25 cellular contexts compared by ENCODE assay signal in the genomic region with DNA sequence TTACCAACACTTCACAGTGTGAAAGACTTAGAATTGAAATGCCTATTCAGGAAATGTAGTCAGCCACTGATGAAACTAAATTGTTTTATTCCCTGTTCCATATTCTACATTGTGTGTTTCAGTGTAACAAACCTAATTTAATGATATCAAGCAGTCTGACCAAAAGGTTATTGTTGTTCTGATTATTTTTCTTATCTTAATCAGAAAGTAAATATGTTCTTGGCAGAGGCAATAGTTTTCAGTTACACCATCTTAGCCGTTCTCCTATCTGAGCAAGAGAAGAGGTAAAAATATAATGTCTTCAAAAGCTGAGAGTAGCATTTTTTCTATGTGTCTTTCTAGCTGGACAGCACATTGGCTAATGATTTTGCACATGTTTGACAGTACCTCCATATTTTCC. TPM values are rescaled to one million over a fixed set of nuclear protein-coding genes. Genes with fewer than 3 reads are reported as not detected.
DNase-seq lines count a peak whose midpoint lies in the region; ATAC-seq and TF ChIP-seq lines count a peak whose summit lies in the region.
"Had no signal": no experiment of that assay in that cellular context is flagged by ENCODE, and none has a peak within 500 bp of the region (broad histone marks: within the 10 kb centered on the region; RNA-seq: fewer than 3 reads in every experiment).

No MANE protein-coding gene starts in this region.

- H3K4me3 ChIP-seq in LNCaP clone FGC (ENCODE audit: low read depth, low read length) = no peak overlapping the region
- no peak overlapping the region for H3K4me3 ChIP-seq in liver (ENCODE audit: low read depth in 1 of 3, low read length in 3 of 3)
- no peak overlapping the region for H3K4me3 ChIP-seq in gastrocnemius medialis
- H3K4me3 ChIP-seq in A673 (ENCODE audit: low read depth, low read length, poor library complexity, severe bottlenecking) = no peak overlapping the region
- H3K4me3 ChIP-seq: BLaER1, GM23338 had no signal

- TF ChIP-seq POLR2A in gastrocnemius medialis (IDR thresholded peaks at IDR 0.05) = no peak

- in situ Hi-C loops in gastrocnemius medialis (cut with MboI; ENCODE audit: low sequenced_read_pairs in 4 of 4) = loop anchor here in 1 of 4 donors (25.0 kb wide), 1 partner anchor 404 kb away; no protein-coding TSS in a partner anchor

- H3K9me3 Mint-ChIP-seq in CD4-positive, alpha-beta T cell = no peaks in the 10 kb centered on the region
- H3K9me3 Mint-ChIP-seq: CD14-positive monocyte; CD4-positive, alpha-beta memory T cell; GM23338; H9 had no signal

- no peak for TF ChIP-seq CTCF in 22Rv1 (IDR thresholded peaks at IDR 0.05)
- TF ChIP-seq CTCF in LNCaP clone FGC (IDR thresholded peaks at IDR 0.05; ENCODE audit: control insufficient read depth, extremely low read depth, insufficient read depth) = no peak
- TF ChIP-seq CTCF in liver (IDR thresholded peaks at IDR 0.05; ENCODE audit: low read depth, low read length, missing input control) = no peak
- TF ChIP-seq CTCF in CD4-positive, alpha-beta T cell (IDR thresholded peaks at IDR 0.05) = no peak
- TF ChIP-seq CTCF in gastrocnemius medialis (IDR thresholded peaks at IDR 0.05 in 4 of 5, conservative IDR thresholded peaks at IDR 0.05 in 1 of 5) = no peak
- no peak for TF ChIP-seq CTCF in A673 (conservative IDR thresholded peaks at IDR 0.05; ENCODE audit: low read depth, low read length)

- peak overlapping the region; percentile 36 for H3K27ac ChIP-seq in 22Rv1
- H3K27ac ChIP-seq in liver (ENCODE audit: low read depth in 1 of 2, low read length in 2 of 2) = peak overlapping the region; percentile 48 to 54
- no peak overlapping the region for H3K27ac ChIP-seq in CD4-positive, alpha-beta T cell (ENCODE audit: low read depth, low read length)
- H3K27ac ChIP-seq in gastrocnemius medialis = no peak overlapping the region
- H3K27ac ChIP-seq in A673 (ENCODE audit: low read depth, low read length, poor library complexity, severe bottlenecking) = no peak overlapping the region
- H3K27ac ChIP-seq: BLaER1 had no signal

- peaks cover 43% of the 10 kb centered on the region for H3K36me3 Mint-ChIP-seq in CD4-positive, alpha-beta T cell (ENCODE audit: low read depth)

- no peak overlapping the region for H3K9ac ChIP-seq in liver (ENCODE audit: low read depth in 1 of 2, low read length in 2 of 2)
- H3K9ac ChIP-seq: BLaER1 had no signal

- no peaks in the 10 kb centered on the region for H3K4me1 Mint-ChIP-seq in CD4-positive, alpha-beta T cell (ENCODE audit: low read depth)
- H3K4me1 Mint-ChIP-seq: B cell; CD4-positive, alpha-beta memory T cell; GM23338; H9 had no signal

- POLR2A ChIA-PET in CD4-positive, alpha-beta T cell (lab: Charles Lee) = interaction anchor here (0.5 kb wide), 1 partner anchor 17 kb away, joined by 4 read pairs; no protein-coding TSS in a partner anchor
- POLR2A ChIA-PET in A673 (lab: Charles Lee; ENCODE audit: low non-redundant PET) = no interaction called here

- H3K27me3 ChIP-seq in liver (ENCODE audit: control insufficient read depth in 4 of 4, insufficient read depth in 4 of 4, low read length in 3 of 4) (no peaks in the 10 kb centered on the region), gastrocnemius medialis (no peaks in the 10 kb centered on the region), A673 (replicated peaks; ENCODE audit: insufficient read depth, low read depth, low read length, poor library complexity) (no peaks in the 10 kb centered on the region)
- no peaks in the 10 kb centered on the region for H3K27me3 ChIP-seq in CD4-positive, alpha-beta T cell (ENCODE audit: control insufficient read depth, insufficient read depth, low read length)
- H3K27me3 ChIP-seq: BLaER1 had no signal

- no TSS peak for BruUV-seq in A673 (replicated peaks; lab: Mats Ljungman, UMichigan)

- peaks cover 2 to 21% (median 16%) of the 10 kb centered on the region in 4 donors for H3K36me3 ChIP-seq in liver (ENCODE audit: control insufficient read depth in 4 of 4, insufficient read depth in 3 of 4, low read depth in 1 of 4, low read length in 3 of 4)
- peaks cover 0 to 51% of the 10 kb centered on the region in 2 donors for H3K36me3 ChIP-seq in gastrocnemius medialis
- H3K36me3 ChIP-seq in A673 (ENCODE audit: insufficient read depth, low read length, poor library complexity, severe bottlenecking) = peaks cover 27% of the 10 kb centered on the region

- H3K4me1 ChIP-seq in liver (ENCODE audit: control insufficient read depth in 4 of 4, insufficient read depth in 4 of 4, low read length in 3 of 4) (peaks cover 1 to 44% (median 30%) of the 10 kb centered on the region in 4 donors), gastrocnemius medialis (no peaks in the 10 kb centered on the region), A673 (ENCODE audit: insufficient read depth, low read length, poor library complexity, severe bottlenecking) (no peaks in the 10 kb centered on the region)
- H3K4me1 ChIP-seq: BLaER1 had no signal

- H3K9me3 ChIP-seq in liver (ENCODE audit: control insufficient read depth in 4 of 4, low read length in 3 of 4) = no peaks in the 10 kb centered on the region
- H3K9me3 ChIP-seq in CD4-positive, alpha-beta T cell (ENCODE audit: control insufficient read depth, low read length) = no peaks in the 10 kb centered on the region
- no peaks in the 10 kb centered on the region for H3K9me3 ChIP-seq in gastrocnemius medialis
- no peaks in the 10 kb centered on the region for H3K9me3 ChIP-seq in A673 (ENCODE audit: low read depth, low read length, poor library complexity, severe bottlenecking)
- H3K9me3 ChIP-seq: BLaER1 had no signal

- intact Hi-C loops in left colon (cut with DNase I, micrococcal nuclease) = no loop called here
- intact Hi-C loops in CD4-positive, alpha-beta T cell (cut with DNase I, micrococcal nuclease) = no loop called here
- intact Hi-C loops in gastrocnemius medialis (cut with DNase I; ENCODE audit: low total_unique reads) = no loop called here
- intact Hi-C loops in A673 (cut with micrococcal nuclease; ENCODE audit: unreplicated experiment) = no loop called here

- WGBS in liver = 32% methylated on average over 1 of the region's 1 CpG

- peak in 1 of 2 donors; percentile 7 for TF ChIP-seq RAD21 in liver (IDR thresholded peaks at IDR 0.05)

- H3K27ac Mint-ChIP-seq in CD4-positive, alpha-beta T cell = no peak overlapping the region
- H3K27ac Mint-ChIP-seq: B cell; CD4-positive, alpha-beta memory T cell; GM23338; H9 had no signal

- H3K4me3 Mint-ChIP-seq in CD4-positive, alpha-beta T cell = no peak overlapping the region
- H3K4me3 Mint-ChIP-seq: B cell; CD14-positive monocyte; CD4-positive, alpha-beta memory T cell; GM23338; H9 had no signal

- peak; percentile 26 for ATAC-seq in left colon
- no peak for ATAC-seq in CD4-positive, alpha-beta T cell (ENCODE audit: poor library complexity)
- ATAC-seq in gastrocnemius medialis = no peak
- ATAC-seq: GM23338, HCT116 had no signal

- no peaks in the 10 kb centered on the region for H3K27me3 Mint-ChIP-seq in CD4-positive, alpha-beta T cell
- H3K27me3 Mint-ChIP-seq: B cell; CD4-positive, alpha-beta memory T cell had no signal

- DNase-seq in LNCaP clone FGC (ENCODE audit: low read depth) = peak; percentile 62
- no peak for DNase-seq in left colon
- DNase-seq in NCI-H128 (lab: John Stamatoyannopoulos, UW; ENCODE audit: unreplicated experiment) = no peak
- no peak for DNase-seq in CD4-positive, alpha-beta T cell
- no peak for DNase-seq in gastrocnemius medialis
- no peak for DNase-seq in A673 (ENCODE audit: low spot score)
- DNase-seq: Calu3; CD4-positive, alpha-beta memory T cell; COR-L47; DMS53; DMS79 treated with DMSO at 0.1 percent for 48 hours; GF-D8; H9 had no signal

- CTCF ChIA-PET in CD4-positive, alpha-beta T cell (lab: Charles Lee) = no interaction called here
- CTCF ChIA-PET in A673 (lab: Charles Lee) = no interaction called here

TF ChIP-seq in liver, 16 proteins besides CTCF, POLR2A, EP300 and RAD21 (continues in another document):
- TF ChIP-seq FOXA1 (IDR thresholded peaks at IDR 0.05) (peak; percentile 89), NR2F2 (IDR thresholded peaks at IDR 0.05) (no peak), HNF4A (conservative IDR thresholded peaks at IDR 0.05) (peak; percentile 50 to 56)

RNA-seq across cellular contexts. Expression of a gene that starts 17.1 kb away (rescaled TPM):
- total RNA-seq in left colon (10 to 100 TPM; 23.6 to 25.6 TPM), liver (10 to 100 TPM; 12.5 to 16.7 TPM), gastrocnemius medialis (10 to 100 TPM; 16.7 to 34.0 (median 28.3) TPM), A673 (2021) (17.9 and 25.4 TPM in 2 replicates)
- polyA plus RNA-seq in liver = 10 to 100 TPM; 25.9 to 38.9 TPM
- 10 to 100 TPM; 15.8 to 18.0 TPM for total RNA-seq in CD4-positive, alpha-beta T cell

RNA-seq across cellular contexts. Expression of a gene that starts 17.2 kb away (rescaled TPM):
- total RNA-seq in left colon (10 to 100 TPM; 12.0 to 13.6 TPM), liver (10 to 100 TPM; 11.6 to 11.9 TPM), gastrocnemius medialis (10 to 100 TPM; 14.0 to 19.6 (median 16.4) TPM), A673 (2021) (54.4 and 59.8 TPM in 2 replicates)
- polyA plus RNA-seq in liver = 1 to 10 TPM; 5.0 to 9.3 TPM
- 10 to 100 TPM; 23.4 to 25.5 TPM for total RNA-seq in CD4-positive, alpha-beta T cell

RNA-seq across cellular contexts. Expression of a gene that starts 36.9 kb away (rescaled TPM):
- total RNA-seq in left colon = 10 to 100 TPM; 34.5 to 55.8 TPM
- total RNA-seq in liver = 10 to 100 TPM; 26.6 to 96.2 TPM
- polyA plus RNA-seq in liver = 10 to 100 TPM; 40.1 to 49.8 TPM
- 10 to 100 TPM; 12.1 to 12.3 TPM for total RNA-seq in CD4-positive, alpha-beta T cell
- 1 to 10 TPM; 2.9 to 5.6 (median 4.3) TPM for total RNA-seq in gastrocnemius medialis
- total RNA-seq in A673 (2021) = 31.9 and 32.7 TPM in 2 replicates

RNA-seq across cellular contexts. Expression of a gene that starts 37.2 kb away (rescaled TPM):
- total RNA-seq in left colon (10 to 100 TPM; 23.5 to 25.0 TPM), liver (10 to 100 TPM; 16.8 to 18.2 TPM), gastrocnemius medialis (10 to 100 TPM; 13.3 to 17.5 (median 14.5) TPM), A673 (2021) (22.0 and 23.5 TPM in 2 replicates)
- polyA plus RNA-seq in liver = 1 to 10 TPM; 6.2 to 9.1 TPM
- 10 to 100 TPM; 11.9 to 14.2 TPM for total RNA-seq in CD4-positive, alpha-beta T cell

RNA-seq across cellular contexts. Expression of a gene that starts 44.9 kb away (rescaled TPM):
- total RNA-seq in left colon (1 to 10 TPM in 1 of 2 donors, under 1 TPM in 1; 0.85 to 1.3 TPM), liver (not detected), gastrocnemius medialis (not detected), A673 (2021) (not detected in 2 replicates)
- under 1 TPM in 1 of 2 donors, not detected in 1; 0.07 TPM for polyA plus RNA-seq in liver
- total RNA-seq in CD4-positive, alpha-beta T cell = under 1 TPM in 1 of 2 experiments, not detected in 1; 0.44 TPM
- total RNA-seq: A172; B cell; CD4-positive, alpha-beta memory T cell; Daoy; G401; GM23338; H4 had no signal
- polyA plus RNA-seq: AG04450; CD14-positive monocyte; CD4-positive, alpha-beta memory T cell had no signal

Comparison
In these comparisons a context has a peak if more than half of its experiments do, and no peak if none do; other contexts are left out.
1. H3K27ac ChIP-seq: peak in 22Rv1 (single experiment) and liver (2 of 2); none in CD4-positive, alpha-beta T cell (single experiment), gastrocnemius medialis (0 of 4) and A673 (single experiment).